Comparison of ENCODE assay signal across 20 cellular contexts in genomic region chr3:164752814-164753213, GRCh38.
DNase-seq lines count a peak whose midpoint lies in the region; TF ChIP-seq lines count a peak whose summit lies in the region.
"Had no signal": no experiment of that assay in that cellular context is flagged by ENCODE, and none has a peak within 500 bp of the region (broad histone marks: within the 10 kb centered on the region; RNA-seq: fewer than 3 reads in every experiment).

No MANE protein-coding gene starts in this region.

- H3K27ac Mint-ChIP-seq in activated CD4-positive, alpha-beta memory T cell treated with anti-CD3 and anti-CD28 coated beads, Interleukin-2, amount 10 ng/mL, durations not matched to agents 7 days and 5 days, result no peak overlapping the region
- H3K27ac Mint-ChIP-seq: CD8-positive, alpha-beta T cell; T-helper 1 cell treated with Interleukin-12 subunit alpha and Interleukin-12 subunit beta and Interleukin-4 antibody, amounts not matched to agents 30 μg/mL and 1 μg/mL, for 36 hours had no signal

- no peaks in the 10 kb centered on the region for H3K4me1 Mint-ChIP-seq in activated CD4-positive, alpha-beta memory T cell treated with anti-CD3 and anti-CD28 coated beads, Interleukin-2, amount 10 ng/mL, durations not matched to agents 7 days and 5 days

- H3F3A ChIP-seq in smooth muscle cell (ENCODE audit: low read depth), result peaks cover 7% of the 10 kb centered on the region

- no peaks in the 10 kb centered on the region for H3K36me3 Mint-ChIP-seq in activated CD4-positive, alpha-beta memory T cell treated with anti-CD3 and anti-CD28 coated beads, Interleukin-2, amount 10 ng/mL, durations not matched to agents 7 days and 5 days (ENCODE audit: low read depth)
- H3K36me3 Mint-ChIP-seq: CD8-positive, alpha-beta T cell had no signal

- 80% methylated on average over 3 of the region's 3 CpGs for WGBS in smooth muscle cell (ENCODE audit: low lambda C conversion rate)

- H3K4me1 ChIP-seq in smooth muscle cell (ENCODE audit: low read depth), result peaks cover 12% of the 10 kb centered on the region
- H3K4me1 ChIP-seq: SJSA1 had no signal

- no peak overlapping the region for H3K4me2 ChIP-seq in smooth muscle cell

- POLR2A ChIA-PET in activated CD4-positive, alpha-beta memory T cell treated with anti-CD3 and anti-CD28 coated beads, Interleukin-2, amount 10 ng/mL, durations not matched to agents 7 days and 5 days (lab: Charles Lee), result no interaction called here

- H3K79me2 ChIP-seq in smooth muscle cell (ENCODE audit: low read depth), result no peaks in the 10 kb centered on the region

- no peak overlapping the region for H3K27ac ChIP-seq in smooth muscle cell (ENCODE audit: low read depth)
- H3K27ac ChIP-seq: SJSA1 had no signal

- no peak overlapping the region for H3K9ac ChIP-seq in smooth muscle cell (ENCODE audit: low read depth)

- H3K9me3 Mint-ChIP-seq in activated CD4-positive, alpha-beta memory T cell treated with anti-CD3 and anti-CD28 coated beads, Interleukin-2, amount 10 ng/mL, durations not matched to agents 7 days and 5 days, result peaks cover 2% of the 10 kb centered on the region
- H3K9me3 Mint-ChIP-seq: CD8-positive, alpha-beta T cell had no signal

- no peak overlapping the region for H3K4me3 Mint-ChIP-seq in activated CD4-positive, alpha-beta memory T cell treated with anti-CD3 and anti-CD28 coated beads, Interleukin-2, amount 10 ng/mL, durations not matched to agents 7 days and 5 days
- H3K4me3 Mint-ChIP-seq: CD8-positive, alpha-beta T cell; T-helper 1 cell treated with Interleukin-12 subunit alpha and Interleukin-12 subunit beta and Interleukin-4 antibody, amounts not matched to agents 30 μg/mL and 1 μg/mL, for 36 hours had no signal

- H3K27me3 Mint-ChIP-seq in activated CD4-positive, alpha-beta memory T cell treated with anti-CD3 and anti-CD28 coated beads, Interleukin-2, amount 10 ng/mL, durations not matched to agents 7 days and 5 days, result no peaks in the 10 kb centered on the region

- no peaks in the 10 kb centered on the region for H3K9me3 ChIP-seq in smooth muscle cell (replicated peaks; ENCODE audit: low read depth)
- H3K9me3 ChIP-seq: SJSA1 had no signal

- peak overlapping the region; percentile 39 for H2AFZ ChIP-seq in smooth muscle cell (ENCODE audit: low read depth)

- no peaks in the 10 kb centered on the region for H3K36me3 ChIP-seq in smooth muscle cell (ENCODE audit: low read depth)
- H3K36me3 ChIP-seq: SJSA1 had no signal

- H4K20me1 ChIP-seq in smooth muscle cell (ENCODE audit: low read depth), result no peaks in the 10 kb centered on the region

- H3K27me3 ChIP-seq in smooth muscle cell (ENCODE audit: low read depth), result no peaks in the 10 kb centered on the region
- H3K27me3 ChIP-seq: SJSA1 had no signal

- no peak for TF ChIP-seq CTCF in smooth muscle cell (IDR thresholded peaks at IDR 0.05; ENCODE audit: borderline replicate concordance, insufficient read depth, poor library complexity, severe bottlenecking)

- DNase-seq in NCI-H1092 treated with DMSO at 0.1 percent for 48 hours (lab: John Stamatoyannopoulos, UW), result peak; percentile 17
- DNase-seq in NCI-H1092 (lab: John Stamatoyannopoulos, UW), result no peak
- peak; percentile 8 to 36 for DNase-seq in SHP77 (lab: John Stamatoyannopoulos, UW)
- peak; percentile 15 for DNase-seq in fibroblast of gingiva (ENCODE audit: low read depth)
- DNase-seq in smooth muscle cell (lab: John Stamatoyannopoulos, UW; ENCODE audit: unreplicated experiment), result no peak
- no peak for DNase-seq in activated CD4-positive, alpha-beta memory T cell treated with anti-CD3 and anti-CD28 coated beads, Interleukin-2, amount 10 ng/mL, durations not matched to agents 7 days and 5 days
- DNase-seq in stimulated activated CD4-positive, alpha-beta T cell treated with anti-CD3 and anti-CD28 coated beads, Interleukin-1b, Interleukin-23, amount 100 ng/mL, for 48 hours, result no peak
- no peak for DNase-seq in DMS53 treated with DMSO at 0.1 percent for 48 hours (lab: John Stamatoyannopoulos, UW; ENCODE audit: unreplicated experiment)
- DNase-seq: 8988T; C1 segment of cervical spinal cord; CD8-positive, alpha-beta T cell; EL; GF-D8; Karpas-422; NCI-H146; NCI-H2029; NCI-H69; NK-92 treated with Interleukin-12 subunit alpha and Interleukin-12 subunit beta, amount 100 ng/mL, for 24 hours had no signal

- CTCF ChIA-PET in activated CD4-positive, alpha-beta memory T cell treated with anti-CD3 and anti-CD28 coated beads, Interleukin-2, amount 10 ng/mL, durations not matched to agents 7 days and 5 days (lab: Charles Lee), result no interaction called here

- H3K4me3 ChIP-seq in smooth muscle cell, result no peak overlapping the region
- H3K4me3 ChIP-seq: SJSA1 had no signal

Comparison
In these comparisons a context has a peak if more than half of its experiments do, and no peak if none do; other contexts are left out.
1. DNase-seq: peak in NCI-H1092 treated with DMSO at 0.1 percent for 48 hours (single experiment), SHP77 (2 of 2) and fibroblast of gingiva (single experiment); none in NCI-H1092 (single experiment), smooth muscle cell (single experiment), activated CD4-positive, alpha-beta memory T cell treated with anti-CD3 and anti-CD28 coated beads, Interleukin-2, amount 10 ng/mL, durations not matched to agents 7 days and 5 days (single experiment), stimulated activated CD4-positive, alpha-beta T cell treated with anti-CD3 and anti-CD28 coated beads, Interleukin-1b, Interleukin-23, amount 100 ng/mL, for 48 hours (single experiment) and DMS53 treated with DMSO at 0.1 percent for 48 hours (single experiment).